ENCODE assay signal across 8 cellular contexts in genomic region chr18:12904012-12904516, GRCh38. TPM values are rescaled to one million over a fixed set of nuclear protein-coding genes. Genes with fewer than 3 reads are reported as not detected.
A peak's percentile ranks its signal among the peaks of the same experiment; 100 is the strongest.
DNase-seq lines count a peak whose midpoint lies in the region; ATAC-seq and TF ChIP-seq lines count a peak whose summit lies in the region.
"Had no signal": no experiment of that assay in that cellular context is flagged by ENCODE, and none has a peak within 500 bp of the region (broad histone marks: within the 10 kb centered on the region; RNA-seq: fewer than 3 reads in every experiment).

No MANE protein-coding gene starts in this region.

- peak; percentile 24 for DNase-seq in LHCN-M2 (ENCODE audit: low read depth)
- peak; percentile 46 to 50 for DNase-seq in activated CD4-positive, alpha-beta T cell treated with anti-CD3 and anti-CD28 coated beads, Interleukin-2, amount 50 U/mL, for 4 hours
- DNase-seq in fibroblast of pulmonary artery (ENCODE audit: low read depth), result peak; percentile 51
- peak; percentile 36 for DNase-seq in stimulated activated CD4-positive, alpha-beta T cell treated with anti-CD3 and anti-CD28 coated beads, Interleukin-4, amount 100 ng/mL, for 1 hour
- no peak for DNase-seq in iPS-NIHi11 (ENCODE audit: low spot score)
- no peak for DNase-seq in NCI-H2081 (lab: John Stamatoyannopoulos, UW)
- DNase-seq: midbrain had no signal

- no peak overlapping the region for H3K4me3 ChIP-seq in fibroblast of pulmonary artery (replicated peaks; ENCODE audit: low read depth, low read length)

- ATAC-seq in HG03432 (IDR thresholded peaks at IDR 0.05; ENCODE audit: unreplicated experiment), result no peak

- TF ChIP-seq CTCF in fibroblast of pulmonary artery (IDR thresholded peaks at IDR 0.05; ENCODE audit: low read length, missing control alignments), result no peak

RNA-seq across cellular contexts. Expression of gene PTPN2, which starts 20.0 kb away (rescaled TPM):
- 36.5 and 40.2 TPM in 2 replicates for total RNA-seq in LHCN-M2 (2014; rRNA removed)
- 13.0 TPM for polyA plus RNA-seq in LHCN-M2 (2012)

RNA-seq across cellular contexts. Expression of gene SEH1L, which starts 43.7 kb away (rescaled TPM):
- total RNA-seq in LHCN-M2 (2014; rRNA removed), result 34.0 and 36.3 TPM in 2 replicates
- polyA plus RNA-seq in LHCN-M2 (2012), result 24.7 TPM

Comparison
In these comparisons a context has a peak if more than half of its experiments do, and no peak if none do; other contexts are left out.
1. DNase-seq: peak in LHCN-M2 (single experiment), activated CD4-positive, alpha-beta T cell treated with anti-CD3 and anti-CD28 coated beads, Interleukin-2, amount 50 U/mL, for 4 hours (2 of 2), fibroblast of pulmonary artery (single experiment) and stimulated activated CD4-positive, alpha-beta T cell treated with anti-CD3 and anti-CD28 coated beads, Interleukin-4, amount 100 ng/mL, for 1 hour (single experiment); none in iPS-NIHi11 (single experiment) and NCI-H2081 (0 of 2).